17 cellular contexts compared by ENCODE assay signal in genomic region chr2:75862547-75862946, GRCh38.
DNase-seq lines count a peak whose midpoint lies in the region; ATAC-seq and TF ChIP-seq lines count a peak whose summit lies in the region.
"Had no signal": no experiment of that assay in that cellular context is flagged by ENCODE, and none has a peak within 500 bp of the region (broad histone marks: within the 10 kb centered on the region; RNA-seq: fewer than 3 reads in every experiment).

No MANE protein-coding gene starts in this region.

- TF ChIP-seq CTCF in progenitor cell of endocrine pancreas (IDR thresholded peaks at IDR 0.05; ENCODE audit: unreplicated experiment), result no peak
- no peak for TF ChIP-seq CTCF in left lung (IDR thresholded peaks at IDR 0.05)

- no peaks in the 10 kb centered on the region for H3K27me3 Mint-ChIP-seq in progenitor cell of endocrine pancreas
- H3K27me3 Mint-ChIP-seq: CD4-positive, alpha-beta memory T cell had no signal

- intact Hi-C loops in left lung (cut with DNase I), result no loop called here

- H4K5ac ChIP-seq in mesendoderm (ENCODE audit: low read length), result no peak overlapping the region

- no peak overlapping the region for H3K4me3 Mint-ChIP-seq in progenitor cell of endocrine pancreas (ENCODE audit: low read depth)
- H3K4me3 Mint-ChIP-seq: CD4-positive, alpha-beta memory T cell; HFFc6 had no signal

- no peak overlapping the region for H3K56ac ChIP-seq in mesendoderm (ENCODE audit: low read length)

- H3K36me3 Mint-ChIP-seq in progenitor cell of endocrine pancreas (ENCODE audit: insufficient read depth), result no peaks in the 10 kb centered on the region
- H3K36me3 Mint-ChIP-seq: CD4-positive, alpha-beta memory T cell had no signal

- no peak overlapping the region for H3K4me2 ChIP-seq in mesendoderm (ENCODE audit: low read length)

- peak; percentile 50 for ATAC-seq in GM18868 (IDR thresholded peaks at IDR 0.05; ENCODE audit: unreplicated experiment)
- ATAC-seq in HG03432 (IDR thresholded peaks at IDR 0.05; ENCODE audit: unreplicated experiment), result peak; percentile 68
- no peak for ATAC-seq in left lung

- WGBS in mesendoderm (ENCODE audit: extremely low coverage, insufficient coverage, low lambda C conversion rate), result no CpG with 5 or more reads among the region's 3 CpGs

- H3K27ac ChIP-seq in mesendoderm (ENCODE audit: low read depth, low read length) (no peak overlapping the region), left lung (no peak overlapping the region)

- no peak overlapping the region for H2BK5ac ChIP-seq in mesendoderm (ENCODE audit: low read length)

- H4K8ac ChIP-seq in mesendoderm (ENCODE audit: low read depth, low read length), result no peak overlapping the region

- H3K9me3 ChIP-seq in left lung, result no peaks in the 10 kb centered on the region
- H3K9me3 ChIP-seq: HAP-1 had no signal

- H3K9me3 Mint-ChIP-seq in progenitor cell of endocrine pancreas (ENCODE audit: low read depth), result no peaks in the 10 kb centered on the region

- no peak overlapping the region for H2AK5ac ChIP-seq in mesendoderm (ENCODE audit: low read length)

- H3K4me3 ChIP-seq in mesendoderm (ENCODE audit: low read length) (no peak overlapping the region), left lung (no peak overlapping the region)
- H3K4me3 ChIP-seq: HAP-1 had no signal

- no peak overlapping the region for H3K9ac ChIP-seq in mesendoderm (ENCODE audit: low read length)

- H3K27me3 ChIP-seq in mesendoderm (ENCODE audit: insufficient read depth, low read length, poor library complexity) (no peaks in the 10 kb centered on the region), left lung (no peaks in the 10 kb centered on the region)

- no peaks in the 10 kb centered on the region for H3K79me2 ChIP-seq in mesendoderm (ENCODE audit: control insufficient read depth, insufficient read depth, low read length)

- H3K36me3 ChIP-seq in mesendoderm (ENCODE audit: control insufficient read depth, insufficient read depth, low read length) (no peaks in the 10 kb centered on the region), left lung (no peaks in the 10 kb centered on the region)
- H3K36me3 ChIP-seq: HAP-1 had no signal

- H3K18ac ChIP-seq in mesendoderm (ENCODE audit: low read length), result no peak overlapping the region

- H3K4me1 Mint-ChIP-seq in progenitor cell of endocrine pancreas (ENCODE audit: low read depth), result no peaks in the 10 kb centered on the region
- H3K4me1 Mint-ChIP-seq: CD4-positive, alpha-beta memory T cell had no signal

- H3K79me1 ChIP-seq in mesendoderm (ENCODE audit: low read length), result no peaks in the 10 kb centered on the region

- no peaks in the 10 kb centered on the region for H3K4me1 ChIP-seq in mesendoderm (ENCODE audit: control insufficient read depth, low read depth, low read length)
- no peaks in the 10 kb centered on the region for H3K4me1 ChIP-seq in left lung
- H3K4me1 ChIP-seq: HAP-1 had no signal

- no peak overlapping the region for H3K23ac ChIP-seq in mesendoderm (ENCODE audit: low read length)

- H2BK120ac ChIP-seq in mesendoderm (ENCODE audit: low read depth, low read length), result no peak overlapping the region

- H3K27ac Mint-ChIP-seq in progenitor cell of endocrine pancreas, result peak overlapping the region; percentile 58
- H3K27ac Mint-ChIP-seq: CD4-positive, alpha-beta memory T cell; HFFc6 had no signal

- DNase-seq in progenitor cell of endocrine pancreas (ENCODE audit: low spot score, unreplicated experiment) (no peak), mesendoderm (no peak), left lung (no peak)
- no peak for DNase-seq in activated effector memory CD4-positive, alpha-beta T cell treated with Interleukin-2 at 50 U/mL for 16 hours
- DNase-seq: 8988T; C1 segment of cervical spinal cord; Calu3; CD4-positive, alpha-beta memory T cell; COR-L47; DMS53; DMS79 treated with DMSO at 0.1 percent for 48 hours; GF-D8; GOT3; HFFc6 had no signal

- no peak overlapping the region for H3K4ac ChIP-seq in mesendoderm (ENCODE audit: low read depth, low read length)

- H2BK15ac ChIP-seq in mesendoderm (replicated peaks; ENCODE audit: low read depth), result no peak overlapping the region
